In genomic region chr10:119537953-119538630, GRCh38 we compare ENCODE assay signal across 10 cellular contexts. TPM values are rescaled to one million over a fixed set of nuclear protein-coding genes. Genes with fewer than 3 reads are reported as not detected.
DNase-seq lines count a peak whose midpoint lies in the region; ATAC-seq and TF ChIP-seq lines count a peak whose summit lies in the region.
"Had no signal": no experiment of that assay in that cellular context is flagged by ENCODE, and none has a peak within 500 bp of the region (broad histone marks: within the 10 kb centered on the region; RNA-seq: fewer than 3 reads in every experiment).

No MANE protein-coding gene starts in this region.

- no peaks in the 10 kb centered on the region for H3K36me3 ChIP-seq in tibial nerve

- WGBS in tibial nerve, 2 donors, result 64 to 68% methylated on average over 5 of the region's 5 CpGs

- H3K9me3 ChIP-seq in tibial nerve, result no peaks in the 10 kb centered on the region

- no peak for ATAC-seq in left lobe of liver
- ATAC-seq in HG02885 (IDR thresholded peaks at IDR 0.05; ENCODE audit: poor library complexity, unreplicated experiment), result no peak

- no peak for TF ChIP-seq POLR2A in tibial nerve (IDR thresholded peaks at IDR 0.05)

- POLR2A ChIA-PET in activated CD4-positive, alpha-beta memory T cell treated with anti-CD3 and anti-CD28 coated beads, Interleukin-2, amount 10 ng/mL, durations not matched to agents 7 days and 5 days (lab: Charles Lee), result interaction anchor here (2.3 to 2.9 kb wide), 2 partner anchors 21 to 331 kb away, joined by 8 to 14 read pairs; partner anchors contain the start of gene GRK5

- H3K27me3 Mint-ChIP-seq in activated CD4-positive, alpha-beta memory T cell treated with anti-CD3 and anti-CD28 coated beads, Interleukin-2, amount 10 ng/mL, durations not matched to agents 7 days and 5 days, result no peaks in the 10 kb centered on the region

- CTCF ChIA-PET in activated CD4-positive, alpha-beta memory T cell treated with anti-CD3 and anti-CD28 coated beads, Interleukin-2, amount 10 ng/mL, durations not matched to agents 7 days and 5 days (lab: Charles Lee), result interaction anchor here (0.9 to 2.3 kb wide), 3 partner anchors 44 to 331 kb away, joined by 3 to 8 read pairs (median 5); no protein-coding TSS in a partner anchor

- TF ChIP-seq EP300 in tibial nerve (IDR thresholded peaks at IDR 0.05), result no peak

- peaks cover 0 to 35% (median 14%) of the 10 kb centered on the region in 4 donors for H3K4me1 ChIP-seq in tibial nerve

- DNase-seq in activated effector memory CD4-positive, alpha-beta T cell treated with anti-CD3 and anti-CD28 coated beads, Interleukin-2, amount 50 U/mL, for 16 hours, result peak; percentile 59
- DNase-seq in activated effector memory CD4-positive, alpha-beta T cell treated with Interleukin-2 at 50 U/mL for 16 hours, result no peak
- DNase-seq in activated CD4-positive, alpha-beta memory T cell treated with anti-CD3 and anti-CD28 coated beads, Interleukin-2, amount 10 ng/mL, durations not matched to agents 7 days and 5 days, result no peak
- DNase-seq in left lobe of liver (ENCODE audit: low spot score) (peak; percentile 37), tibial nerve (ENCODE audit: low spot score in 2 of 2) (no peak), NCI-H2196 treated with DMSO at 0.1 percent for 48 hours (lab: John Stamatoyannopoulos, UW; ENCODE audit: unreplicated experiment) (no peak), NCI-H128 (lab: John Stamatoyannopoulos, UW; ENCODE audit: unreplicated experiment) (no peak)
- DNase-seq: NCI-H2081, SW 1271 had no signal

- peaks cover 62% of the 10 kb centered on the region for H3K4me1 Mint-ChIP-seq in activated CD4-positive, alpha-beta memory T cell treated with anti-CD3 and anti-CD28 coated beads, Interleukin-2, amount 10 ng/mL, durations not matched to agents 7 days and 5 days

- no peak overlapping the region for H3K4me3 ChIP-seq in tibial nerve

- no peak for TF ChIP-seq CTCF in tibial nerve (IDR thresholded peaks at IDR 0.05)

- peak overlapping the region in 3 of 4 donors; percentile 22 to 43 (median 26) for H3K27ac ChIP-seq in tibial nerve

- peaks cover 42% of the 10 kb centered on the region for H3K36me3 Mint-ChIP-seq in activated CD4-positive, alpha-beta memory T cell treated with anti-CD3 and anti-CD28 coated beads, Interleukin-2, amount 10 ng/mL, durations not matched to agents 7 days and 5 days (ENCODE audit: low read depth)

- no peaks in the 10 kb centered on the region for H3K9me3 Mint-ChIP-seq in activated CD4-positive, alpha-beta memory T cell treated with anti-CD3 and anti-CD28 coated beads, Interleukin-2, amount 10 ng/mL, durations not matched to agents 7 days and 5 days

- no peaks in the 10 kb centered on the region for H3K27me3 ChIP-seq in tibial nerve

- peak overlapping the region; percentile 74 for H3K4me3 Mint-ChIP-seq in activated CD4-positive, alpha-beta memory T cell treated with anti-CD3 and anti-CD28 coated beads, Interleukin-2, amount 10 ng/mL, durations not matched to agents 7 days and 5 days

- H3K27ac Mint-ChIP-seq in activated CD4-positive, alpha-beta memory T cell treated with anti-CD3 and anti-CD28 coated beads, Interleukin-2, amount 10 ng/mL, durations not matched to agents 7 days and 5 days, result peak overlapping the region; percentile 88

RNA-seq across cellular contexts. Expression of gene RGS10, which starts 4.4 kb away (rescaled TPM):
- 100 to 1,000 TPM; 137 to 140 TPM for total RNA-seq in activated CD4-positive, alpha-beta memory T cell treated with anti-CD3 and anti-CD28 coated beads, Interleukin-2, amount 10 ng/mL, durations not matched to agents 7 days and 5 days
- total RNA-seq in left lobe of liver (1.3 TPM), tibial nerve (10 to 100 TPM; 18.6 to 32.6 (median 28.4) TPM)

RNA-seq across cellular contexts. Expression of gene TIAL1, which starts 58.7 kb away (rescaled TPM):
- 100 to 1,000 TPM; 168 to 170 TPM for total RNA-seq in activated CD4-positive, alpha-beta memory T cell treated with anti-CD3 and anti-CD28 coated beads, Interleukin-2, amount 10 ng/mL, durations not matched to agents 7 days and 5 days
- 39.3 TPM for total RNA-seq in left lobe of liver
- 100 to 1,000 TPM in 1 of 4 donors, 10 to 100 TPM in 3; 53.0 to 103 (median 87.2) TPM for total RNA-seq in tibial nerve

Comparison
In these comparisons a context has a peak if more than half of its experiments do, and no peak if none do; other contexts are left out.
1. DNase-seq: peak in activated effector memory CD4-positive, alpha-beta T cell treated with anti-CD3 and anti-CD28 coated beads, Interleukin-2, amount 50 U/mL, for 16 hours (single experiment) and left lobe of liver (single experiment); none in activated effector memory CD4-positive, alpha-beta T cell treated with Interleukin-2 at 50 U/mL for 16 hours (single experiment), activated CD4-positive, alpha-beta memory T cell treated with anti-CD3 and anti-CD28 coated beads, Interleukin-2, amount 10 ng/mL, durations not matched to agents 7 days and 5 days (single experiment), tibial nerve (0 of 2), NCI-H2196 treated with DMSO at 0.1 percent for 48 hours (single experiment) and NCI-H128 (single experiment).